Comparison of ENCODE assay signal across 2 cellular contexts in the genomic region with DNA sequence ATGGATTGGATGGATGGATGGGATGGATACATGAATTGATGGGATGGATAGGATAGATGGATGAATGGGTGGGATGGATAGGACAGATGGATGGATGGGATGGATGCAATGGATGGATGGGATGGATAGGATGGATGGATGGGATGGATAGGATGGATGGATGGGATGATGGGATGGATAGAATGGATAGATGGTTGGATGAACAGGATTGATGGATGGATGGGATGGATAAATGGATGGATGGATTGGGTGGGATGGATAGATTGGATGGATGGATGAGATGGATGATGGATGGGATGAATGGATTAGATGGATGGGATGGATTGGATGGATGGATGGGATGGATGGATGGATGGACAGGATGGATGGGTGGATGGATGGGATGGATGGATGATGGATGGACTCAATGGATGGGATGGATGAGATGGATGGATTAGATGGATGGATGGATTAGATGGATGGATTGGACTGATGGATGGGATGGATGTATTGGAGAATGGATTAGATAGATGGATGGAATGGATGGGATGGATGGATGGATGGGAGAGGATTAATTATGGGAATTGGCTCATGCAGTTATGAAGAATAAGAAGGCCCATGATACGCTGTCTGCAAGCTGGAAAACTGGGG.
TF ChIP-seq lines count a peak whose summit lies in the region.

No MANE protein-coding gene starts in this region.

TF ChIP-seq in IMR-90, 13 proteins besides CTCF, POLR2A, EP300 and RAD21:
- no peak for TF ChIP-seq RCOR1 (IDR thresholded peaks at IDR 0.05; ENCODE audit: insufficient replicate concordance, low read length)
- no peak for TF ChIP-seq CHD1 (IDR thresholded peaks at IDR 0.05; ENCODE audit: low read depth, low read length)
- TF ChIP-seq ELK1 (IDR thresholded peaks at IDR 0.05; ENCODE audit: borderline replicate concordance, low read depth, low read length) = no peak
- no peak for TF ChIP-seq SMC3 (IDR thresholded peaks at IDR 0.05; ENCODE audit: low read depth, low read length)
- no peak for TF ChIP-seq MAFK (IDR thresholded peaks at IDR 0.05; ENCODE audit: low read depth, low read length)
- no peak for TF ChIP-seq CEBPB (IDR thresholded peaks at IDR 0.05; ENCODE audit: low read depth, low read length)
- TF ChIP-seq, protein P1, sequence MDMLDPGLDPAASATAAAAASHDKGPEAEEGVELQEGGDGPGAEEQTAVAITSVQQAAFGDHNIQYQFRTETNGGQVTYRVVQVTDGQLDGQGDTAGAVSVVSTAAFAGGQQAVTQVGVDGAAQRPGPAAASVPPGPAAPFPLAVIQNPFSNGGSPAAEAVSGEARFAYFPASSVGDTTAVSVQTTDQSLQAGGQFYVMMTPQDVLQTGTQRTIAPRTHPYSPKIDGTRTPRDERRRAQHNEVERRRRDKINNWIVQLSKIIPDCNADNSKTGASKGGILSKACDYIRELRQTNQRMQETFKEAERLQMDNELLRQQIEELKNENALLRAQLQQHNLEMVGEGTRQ (IDR thresholded peaks at IDR 0.05; ENCODE audit: low read depth, low read length) = no peak
- no peak for TF ChIP-seq NFE2L2 (IDR thresholded peaks at IDR 0.05; ENCODE audit: low read depth, low read length)
- TF ChIP-seq MXI1 (IDR thresholded peaks at IDR 0.05; ENCODE audit: borderline replicate concordance, low read depth, low read length) = no peak
- no peak for TF ChIP-seq BHLHE40 (IDR thresholded peaks at IDR 0.05; ENCODE audit: low read depth, low read length)
- no peak for TF ChIP-seq RFX5 (IDR thresholded peaks at IDR 0.05; ENCODE audit: low read depth, low read length)
- TF ChIP-seq FOS (IDR thresholded peaks at IDR 0.05; ENCODE audit: low read depth, low read length) = no peak
- TF ChIP-seq MAZ (IDR thresholded peaks at IDR 0.05; ENCODE audit: borderline replicate concordance, low read depth, low read length) = no peak

TF ChIP-seq in H1, 55 proteins besides CTCF, POLR2A, EP300 and RAD21:
- no peak for TF ChIP-seq MAX (IDR thresholded peaks at IDR 0.05)
- no peak for TF ChIP-seq NRF1 (IDR thresholded peaks at IDR 0.05; ENCODE audit: low read depth, low read length)
- TF ChIP-seq KDM4A (IDR thresholded peaks at IDR 0.05; ENCODE audit: low read depth, low read length, severe bottlenecking) = no peak
- TF ChIP-seq POU5F1 (IDR thresholded peaks at IDR 0.05; ENCODE audit: low read depth, low read length) = no peak
- no peak for TF ChIP-seq SIN3A (conservative IDR thresholded peaks at IDR 0.05 in 1 of 2, IDR thresholded peaks at IDR 0.05 in 1 of 2; ENCODE audit: low read depth in 1 of 2, low read length in 2 of 2)
- no peak for TF ChIP-seq ASH2L (IDR thresholded peaks at IDR 0.05; ENCODE audit: low read length)
- TF ChIP-seq SAP30 (IDR thresholded peaks at IDR 0.05; ENCODE audit: insufficient read depth, insufficient replicate concordance, low read length) = no peak
- TF ChIP-seq SUZ12 (IDR thresholded peaks at IDR 0.05; ENCODE audit: low read length) = no peak
- TF ChIP-seq BCL11A (IDR thresholded peaks at IDR 0.05; ENCODE audit: low read depth in 2 of 2, low read length in 2 of 2) = no peak
- no peak for TF ChIP-seq RFX5 (IDR thresholded peaks at IDR 0.05; ENCODE audit: borderline replicate concordance, low read depth, low read length)
- no peak for TF ChIP-seq TAF7 (optimal IDR thresholded peaks at IDR 0.05; ENCODE audit: borderline replicate concordance, low read depth, low read length)
- TF ChIP-seq GTF2F1 (IDR thresholded peaks at IDR 0.05; ENCODE audit: borderline replicate concordance, low read depth, low read length) = no peak
- no peak for TF ChIP-seq SP1 (IDR thresholded peaks at IDR 0.05; ENCODE audit: low read depth, low read length)
